Comparison of ENCODE assay signal across 8 cellular contexts in genomic region chr17:44502598-44503079, GRCh38. TPM values are rescaled to one million over a fixed set of nuclear protein-coding genes. Genes with fewer than 3 reads are reported as not detected.
A peak's percentile ranks its signal among the peaks of the same experiment; 100 is the strongest.
DNase-seq lines count a peak whose midpoint lies in the region; ATAC-seq and TF ChIP-seq lines count a peak whose summit lies in the region.

No MANE protein-coding gene starts in this region.

- no peaks in the 10 kb centered on the region for H3K9me3 Mint-ChIP-seq in naive B cell

- no peaks in the 10 kb centered on the region for H3K27me3 ChIP-seq in esophagus (ENCODE audit: control insufficient read depth in 1 of 2, insufficient read depth in 2 of 2, low read length in 2 of 2)

- H3K36me3 Mint-ChIP-seq in naive B cell: no peaks in the 10 kb centered on the region

- H3K27me3 Mint-ChIP-seq in naive B cell: peaks cover 0 to 27% (median 24%) of the 10 kb centered on the region in 3 donors

- ATAC-seq in HG02943 (IDR thresholded peaks at IDR 0.05; ENCODE audit: low read depth, unreplicated experiment) (peak; percentile 21), naive B cell (ENCODE audit: low read depth in 2 of 2) (peak; percentile 29 to 35), GM18505 (IDR thresholded peaks at IDR 0.05; ENCODE audit: unreplicated experiment) (no peak)

- peak overlapping the region; percentile 79 for H3K4me3 ChIP-seq in SK-N-MC
- H3K4me3 ChIP-seq in esophagus (ENCODE audit: low read depth in 1 of 2, low read length in 2 of 2): peak overlapping the region; percentile 75 to 94

- WGBS in esophagus, 2 donors: 1% methylated on average over 19 of the region's 19 CpGs

- H3K4me3 Mint-ChIP-seq in naive B cell: peak overlapping the region; percentile 92 to 99 (median 98)

- H3K36me3 ChIP-seq in SK-N-MC (ENCODE audit: insufficient read depth, low read length) (peaks cover 8% of the 10 kb centered on the region; the same call in 1 of the 2 replicates), esophagus (ENCODE audit: control insufficient read depth in 2 of 2, insufficient read depth in 2 of 2, low read length in 1 of 2) (no peaks in the 10 kb centered on the region)

- DNase-seq in NOMO-1 treated with DMSO at 0.1 percent for 48 hours (lab: John Stamatoyannopoulos, UW; ENCODE audit: unreplicated experiment) (peak; percentile 21), NOMO-1 treated with dmso at 0.1 percent for 144 hours (lab: John Stamatoyannopoulos, UW; ENCODE audit: unreplicated experiment) (no peak), SK-N-MC (ENCODE audit: low read depth, low spot score) (no peak), naive B cell (no peak), AG20443 (ENCODE audit: low spot score) (no peak)

- H3K9me3 ChIP-seq in SK-N-MC (ENCODE audit: low read depth, low read length) (no peaks in the 10 kb centered on the region), esophagus (ENCODE audit: control insufficient read depth in 2 of 2, insufficient read depth in 1 of 2, low read depth in 1 of 2, low read length in 1 of 2) (no peaks in the 10 kb centered on the region)

- H3K4me1 Mint-ChIP-seq in naive B cell: peaks cover 34 to 55% (median 47%) of the 10 kb centered on the region in 3 donors

- peak overlapping the region; percentile 98 for H3K9ac ChIP-seq in SK-N-MC (ENCODE audit: insufficient read length)

- H3K4me1 ChIP-seq in esophagus (ENCODE audit: control insufficient read depth in 2 of 2, insufficient read depth in 2 of 2, low read length in 1 of 2): no peaks in the 10 kb centered on the region

- H3K27ac ChIP-seq in SK-N-MC: peak overlapping the region; percentile 81
- H3K27ac ChIP-seq in esophagus (ENCODE audit: low read depth in 2 of 2, low read length in 1 of 2): peak overlapping the region; percentile 92 to 93

- no peak for TF ChIP-seq POLR2A in GM18505 (IDR thresholded peaks at IDR 0.05; ENCODE audit: borderline replicate concordance, extremely low read depth, insufficient read depth, insufficient read length)

- peak overlapping the region; percentile 93 to 99 (median 97) for H3K27ac Mint-ChIP-seq in naive B cell

RNA-seq across cellular contexts. Expression of gene GPATCH8, which starts 0.6 kb away (rescaled TPM):
- polyA plus RNA-seq in esophagus (10 to 100 TPM in 1 of 2 donors, 1 to 10 TPM in 1; 7.9 to 12.8 TPM), naive B cell (ENCODE audit: low read depth in 6 of 6) (10 to 100 TPM in 5 of 6 donors, 1 to 10 TPM in 1; 9.9 to 79.3 (median 38.6) TPM)

RNA-seq across cellular contexts. Expression of gene FZD2, which starts 54.6 kb away (rescaled TPM):
- under 1 TPM; 0.37 to 0.54 TPM for polyA plus RNA-seq in esophagus
- under 1 TPM; 0.21 to 0.52 (median 0.41) TPM for polyA plus RNA-seq in naive B cell (ENCODE audit: low read depth in 6 of 6)
